Comparison of ENCODE assay signal across 1 cellular context in the genomic region with DNA sequence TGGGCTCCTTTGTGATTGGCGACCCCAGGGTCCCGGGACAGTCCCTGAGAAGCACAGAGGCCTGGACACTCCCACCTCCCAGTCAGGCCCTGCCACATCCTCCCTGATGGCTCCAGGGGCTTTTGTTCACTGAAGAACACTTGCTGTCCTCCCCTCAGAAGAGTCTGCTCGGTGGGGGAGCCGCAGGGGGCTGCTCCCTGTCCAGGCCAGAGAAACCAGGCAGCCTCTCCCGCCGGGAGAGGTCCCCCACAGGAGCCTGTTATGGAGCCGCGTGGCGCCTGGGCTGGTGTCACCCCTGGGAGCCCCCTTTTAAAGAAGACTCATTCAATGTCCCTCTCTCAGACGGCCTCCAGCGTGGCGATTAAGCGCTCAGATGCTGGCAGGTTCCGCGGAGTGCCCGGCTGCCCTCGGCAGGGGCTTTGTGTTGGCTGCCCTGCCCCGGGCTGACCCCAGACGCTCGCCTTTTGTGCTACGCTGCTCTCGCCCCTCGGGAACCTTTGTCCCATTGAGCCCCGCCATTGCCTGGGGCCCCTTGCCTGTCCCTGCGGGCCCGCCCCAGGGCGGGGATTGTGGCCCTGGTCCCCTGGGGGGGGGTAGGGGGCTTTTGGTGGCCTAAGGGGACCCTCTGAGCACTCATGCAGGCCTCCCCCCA.
TF ChIP-seq lines count a peak whose summit lies in the region.

No MANE protein-coding gene starts in this region.

TF ChIP-seq in neural cell, 6 proteins besides CTCF, POLR2A, EP300 and RAD21 (continued from another document):
- TF ChIP-seq POLR2AphosphoS5 (IDR thresholded peaks at IDR 0.05): no peak
- TF ChIP-seq SMC3 (conservative IDR thresholded peaks at IDR 0.05; ENCODE audit: poor library complexity): no peak
TF ChIP-seq in neural cell: peak in this region for 0.
